ENCODE assay signal across 21 cellular contexts in the genomic region with DNA sequence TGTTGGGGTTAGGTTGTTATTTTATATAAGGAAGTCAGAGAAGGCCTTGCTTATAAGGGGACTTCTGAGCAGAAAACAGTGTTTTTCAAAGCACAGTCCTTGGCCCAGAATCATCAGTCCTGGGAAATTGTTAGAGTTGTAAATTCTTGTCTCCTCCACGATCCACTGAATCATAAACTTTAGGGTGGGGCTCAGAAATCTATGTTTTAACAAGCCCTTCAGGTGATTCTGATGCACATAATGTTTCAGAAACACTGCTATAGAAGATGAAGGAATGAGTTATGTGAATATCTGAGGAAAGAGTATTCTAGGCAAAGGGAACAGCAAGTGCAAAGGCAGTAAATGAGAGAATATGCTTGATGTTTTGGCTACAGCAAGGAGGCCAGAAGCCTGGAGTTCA.
A peak's percentile ranks its signal among the peaks of the same experiment; 100 is the strongest.
DNase-seq lines count a peak whose midpoint lies in the region; ATAC-seq, FAIRE-seq and TF ChIP-seq lines count a peak whose summit lies in the region.
"Had no signal": no experiment of that assay in that cellular context is flagged by ENCODE, and none has a peak within 500 bp of the region (broad histone marks: within the 10 kb centered on the region; RNA-seq: fewer than 3 reads in every experiment).

No MANE protein-coding gene starts in this region.

- ATAC-seq in HG02852 (IDR thresholded peaks at IDR 0.05; ENCODE audit: unreplicated experiment) (no peak), HepG2 (no peak)
- no peak for ATAC-seq in activated T-cell treated with anti-CD3 and anti-CD28 coated beads, Interleukin-2, amount 50 U/mL, for 4 hours
- ATAC-seq: GM12878 had no signal

- no peak for TF ChIP-seq POLR2A in HepG2 (IDR thresholded peaks at IDR 0.05; ENCODE audit: insufficient read depth in 1 of 2, low read depth in 2 of 2, low read length in 2 of 2)

- intact Hi-C loops in HepG2 (cut with micrococcal nuclease; ENCODE audit: unreplicated experiment) = no loop called here

- TF ChIP-seq RAD21 in HepG2 (CRISPR knock-in tag; IDR thresholded peaks at IDR 0.05) = no peak

- DNase-seq in AML-193 (lab: John Stamatoyannopoulos, UW) (peak; percentile 7 to 24), RWPE1 (ENCODE audit: low spot score) (peak; percentile 3), epithelial cell of esophagus (ENCODE audit: low read depth) (peak; percentile 75), nephron progenitor cell (no peak), superior temporal gyrus (ENCODE audit: extremely low spot score) (no peak), HepG2 (ENCODE audit: low spot score) (no peak)
- DNase-seq in activated T-cell treated with anti-CD3 and anti-CD28 coated beads, Interleukin-2, amount 50 U/mL, for 4 hours = no peak
- DNase-seq: BE2C; C1 segment of cervical spinal cord; CD4-positive, CD25-positive, alpha-beta regulatory T cell; CD8-positive, alpha-beta memory T cell; COR-L47; DMS 273 treated with DMSO at 0.1 percent for 48 hours; DMS53; DND-41; EL; H9 had no signal

- WGBS in HepG2 (ENCODE audit: low lambda C conversion rate) = 83% methylated on average over 1 of the region's 1 CpG

- H3K4me2 ChIP-seq in HepG2 (ENCODE audit: low read depth, low read length) = no peak overlapping the region

- peaks cover 6% of the 10 kb centered on the region for H3K27me3 Mint-ChIP-seq in nephron progenitor cell (ENCODE audit: low read depth, poor library complexity)
- peaks cover 4% of the 10 kb centered on the region for H3K27me3 Mint-ChIP-seq in activated T-cell treated with anti-CD3 and anti-CD28 coated beads, Interleukin-2, amount 50 U/mL, for 4 hours (ENCODE audit: low read depth)
- H3K27me3 Mint-ChIP-seq: CD4-positive, CD25-positive, alpha-beta regulatory T cell had no signal

- no TSS peak for BruUV-seq in HepG2 (replicated peaks; lab: Mats Ljungman, UMichigan)

- no peak overlapping the region for H3K9ac ChIP-seq in HepG2 (ENCODE audit: insufficient read depth, low read depth, low read length)

- CTCF ChIA-PET in RWPE1 (lab: Yijun Ruan, JAX) (no interaction called here), HepG2 (lab: Yijun Ruan, JAX; ENCODE audit: low intra/inter-chr PET ratio, low total read pairs) (no interaction called here)

- no peaks in the 10 kb centered on the region for H3K36me3 ChIP-seq in HepG2 (replicated peaks in 1 of 2; ENCODE audit: control insufficient read depth in 1 of 2, insufficient read depth in 2 of 2, low read length in 2 of 2)
- H3K36me3 ChIP-seq: BE2C had no signal

- POLR2A ChIA-PET in RWPE1 (lab: Yijun Ruan, JAX; ENCODE audit: low non-redundant PET) = no interaction called here
- POLR2A ChIA-PET in HepG2 (lab: Yijun Ruan, JAX) = no interaction called here

- no peak overlapping the region for H3K27ac ChIP-seq in RWPE1
- no peak overlapping the region for H3K27ac ChIP-seq in HepG2 (ENCODE audit: extremely low read length, insufficient read depth, low read length)

- H3K27ac Mint-ChIP-seq in nephron progenitor cell = peak overlapping the region; percentile 2
- H3K27ac Mint-ChIP-seq: CD4-positive, CD25-positive, alpha-beta regulatory T cell; H9 had no signal

- H2AFZ ChIP-seq in HepG2 (ENCODE audit: low read length) = no peak overlapping the region

- no peaks in the 10 kb centered on the region for H4K20me1 ChIP-seq in HepG2 (ENCODE audit: insufficient read depth, low read length)

- H3K79me2 ChIP-seq in HepG2 (ENCODE audit: insufficient read depth, low read length) = no peaks in the 10 kb centered on the region

- in situ Hi-C loops in HepG2 (cut with HindIII; ENCODE audit: extremely low pct_ligation_motif_present, low pct_unique_long_range_greater_than_20kb) = no loop called here

- H3K9me3 Mint-ChIP-seq in nephron progenitor cell = peaks cover 10% of the 10 kb centered on the region
- H3K9me3 Mint-ChIP-seq in activated T-cell treated with anti-CD3 and anti-CD28 coated beads, Interleukin-2, amount 50 U/mL, for 4 hours = no peaks in the 10 kb centered on the region
- H3K9me3 Mint-ChIP-seq: CD8-positive, alpha-beta memory T cell had no signal

- FAIRE-seq in HepG2 (lab: Jason Lieb, UNC) = no peak
- FAIRE-seq: A204.1, GM12878, H1 had no signal

- peaks cover 18% of the 10 kb centered on the region for H3K36me3 Mint-ChIP-seq in nephron progenitor cell (ENCODE audit: low read depth)
- no peaks in the 10 kb centered on the region for H3K36me3 Mint-ChIP-seq in activated T-cell treated with anti-CD3 and anti-CD28 coated beads, Interleukin-2, amount 50 U/mL, for 4 hours (ENCODE audit: insufficient read depth)
- H3K36me3 Mint-ChIP-seq: CD4-positive, CD25-positive, alpha-beta regulatory T cell; CD8-positive, alpha-beta memory T cell had no signal

- H3K4me3 ChIP-seq in epithelial cell of esophagus (ENCODE audit: low read length) (no peak overlapping the region), HepG2 (replicated peaks in 1 of 3; ENCODE audit: insufficient read depth in 1 of 3, low read depth in 2 of 3, low read length in 3 of 3) (no peak overlapping the region)
- H3K4me3 ChIP-seq: GM12878 had no signal

- H3K9me3 ChIP-seq in HepG2 (ENCODE audit: low read length) = no peaks in the 10 kb centered on the region
- H3K9me3 ChIP-seq: BE2C had no signal

- TF ChIP-seq EP300 in HepG2 (IDR thresholded peaks at IDR 0.05; ENCODE audit: low read depth in 2 of 2, low read length in 2 of 2) (no peak), HepG2 (CRISPR knock-in tag; IDR thresholded peaks at IDR 0.05; ENCODE audit: borderline replicate concordance) (no peak)

- no peaks in the 10 kb centered on the region; a peak in 1 of 5 replicates for H3K27me3 ChIP-seq in HepG2 (ENCODE audit: control insufficient read depth in 1 of 2, insufficient read depth in 2 of 2, low read length in 2 of 2)
- H3K27me3 ChIP-seq: BE2C had no signal

- H3K4me1 Mint-ChIP-seq in nephron progenitor cell = peaks cover 38% of the 10 kb centered on the region
- no peaks in the 10 kb centered on the region for H3K4me1 Mint-ChIP-seq in activated T-cell treated with anti-CD3 and anti-CD28 coated beads, Interleukin-2, amount 50 U/mL, for 4 hours (ENCODE audit: low read depth)
- H3K4me1 Mint-ChIP-seq: CD4-positive, CD25-positive, alpha-beta regulatory T cell; CD8-positive, alpha-beta memory T cell had no signal

- H3K4me3 Mint-ChIP-seq in nephron progenitor cell = no peak overlapping the region
- no peak overlapping the region for H3K4me3 Mint-ChIP-seq in activated T-cell treated with anti-CD3 and anti-CD28 coated beads, Interleukin-2, amount 50 U/mL, for 4 hours
- H3K4me3 Mint-ChIP-seq: CD4-positive, CD25-positive, alpha-beta regulatory T cell; CD8-positive, alpha-beta memory T cell; H9 had no signal

- TF ChIP-seq CTCF in RWPE1 (conservative IDR thresholded peaks at IDR 0.05; ENCODE audit: low read depth) = no peak
- TF ChIP-seq CTCF in epithelial cell of esophagus (IDR thresholded peaks at IDR 0.05; ENCODE audit: insufficient read depth, low read depth, low read length, missing control alignments) = no peak
- no peak for TF ChIP-seq CTCF in nephron progenitor cell (IDR thresholded peaks at IDR 0.05)
- no peak for TF ChIP-seq CTCF in HepG2 (CRISPR knock-in tag; IDR thresholded peaks at IDR 0.05)

- H3K4me1 ChIP-seq in HepG2 (ENCODE audit: insufficient read depth, low read length) = no peaks in the 10 kb centered on the region
- H3K4me1 ChIP-seq: BE2C had no signal

TF ChIP-seq in HepG2, 621 proteins besides CTCF, POLR2A, EP300 and RAD21:
- no peak for TF ChIP-seq ZBTB3 (CRISPR knock-in tag; IDR thresholded peaks at IDR 0.05; ENCODE audit: borderline replicate concordance, low read depth)
- TF ChIP-seq ZSCAN29 (CRISPR knock-in tag; conservative IDR thresholded peaks at IDR 0.05) = no peak
- no peak for TF ChIP-seq ZNF207 (IDR thresholded peaks at IDR 0.05; ENCODE audit: borderline replicate concordance)
- TF ChIP-seq JUNB (CRISPR knock-in tag; IDR thresholded peaks at IDR 0.05; ENCODE audit: borderline replicate concordance) = no peak
- TF ChIP-seq CHD4 (IDR thresholded peaks at IDR 0.05; ENCODE audit: borderline replicate concordance, low read length) = no peak
- no peak for TF ChIP-seq PITX1 (CRISPR knock-in tag; IDR thresholded peaks at IDR 0.05)
- TF ChIP-seq GATAD1 (CRISPR knock-in tag; IDR thresholded peaks at IDR 0.05) = no peak
- TF ChIP-seq, protein P1, sequence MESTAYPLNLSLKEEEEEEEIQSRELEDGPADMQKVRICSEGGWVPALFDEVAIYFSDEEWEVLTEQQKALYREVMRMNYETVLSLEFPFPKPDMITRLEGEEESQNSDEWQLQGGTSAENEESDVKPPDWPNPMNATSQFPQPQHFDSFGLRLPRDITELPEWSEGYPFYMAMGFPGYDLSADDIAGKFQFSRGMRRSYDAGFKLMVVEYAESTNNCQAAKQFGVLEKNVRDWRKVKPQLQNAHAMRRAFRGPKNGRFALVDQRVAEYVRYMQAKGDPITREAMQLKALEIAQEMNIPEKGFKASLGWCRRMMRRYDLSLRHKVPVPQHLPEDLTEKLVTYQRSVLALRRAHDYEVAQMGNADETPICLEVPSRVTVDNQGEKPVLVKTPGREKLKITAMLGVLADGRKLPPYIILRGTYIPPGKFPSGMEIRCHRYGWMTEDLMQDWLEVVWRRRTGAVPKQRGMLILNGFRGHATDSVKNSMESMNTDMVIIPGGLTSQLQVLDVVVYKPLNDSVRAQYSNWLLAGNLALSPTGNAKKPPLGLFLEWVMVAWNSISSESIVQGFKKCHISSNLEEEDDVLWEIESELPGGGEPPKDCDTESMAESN (CRISPR knock-in tag; conservative IDR thresholded peaks at IDR 0.05) = no peak
- TF ChIP-seq BORCS8-MEF2B (CRISPR knock-in tag; IDR thresholded peaks at IDR 0.05) = no peak
- TF ChIP-seq ZNF274 (CRISPR knock-in tag; IDR thresholded peaks at IDR 0.05) = no peak
- TF ChIP-seq, protein P2, sequence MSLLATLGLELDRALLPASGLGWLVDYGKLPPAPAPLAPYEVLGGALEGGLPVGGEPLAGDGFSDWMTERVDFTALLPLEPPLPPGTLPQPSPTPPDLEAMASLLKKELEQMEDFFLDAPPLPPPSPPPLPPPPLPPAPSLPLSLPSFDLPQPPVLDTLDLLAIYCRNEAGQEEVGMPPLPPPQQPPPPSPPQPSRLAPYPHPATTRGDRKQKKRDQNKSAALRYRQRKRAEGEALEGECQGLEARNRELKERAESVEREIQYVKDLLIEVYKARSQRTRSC (CRISPR knock-in tag; IDR thresholded peaks at IDR 0.05; ENCODE audit: low read depth) = no peak
- TF ChIP-seq CBX5 (CRISPR knock-in tag; IDR thresholded peaks at IDR 0.05; ENCODE audit: borderline replicate concordance) = no peak
TF ChIP-seq in HepG2: peak in this region for 0.

Comparison
In these comparisons a context has a peak if more than half of its experiments do, and no peak if none do; other contexts are left out.
1. DNase-seq: peak in AML-193 (2 of 2), RWPE1 (single experiment) and epithelial cell of esophagus (single experiment); none in nephron progenitor cell (single experiment), superior temporal gyrus (single experiment), activated T-cell treated with anti-CD3 and anti-CD28 coated beads, Interleukin-2, amount 50 U/mL, for 4 hours (single experiment) and HepG2 (single experiment).